31 cellular contexts compared by ENCODE assay signal in the genomic region with DNA sequence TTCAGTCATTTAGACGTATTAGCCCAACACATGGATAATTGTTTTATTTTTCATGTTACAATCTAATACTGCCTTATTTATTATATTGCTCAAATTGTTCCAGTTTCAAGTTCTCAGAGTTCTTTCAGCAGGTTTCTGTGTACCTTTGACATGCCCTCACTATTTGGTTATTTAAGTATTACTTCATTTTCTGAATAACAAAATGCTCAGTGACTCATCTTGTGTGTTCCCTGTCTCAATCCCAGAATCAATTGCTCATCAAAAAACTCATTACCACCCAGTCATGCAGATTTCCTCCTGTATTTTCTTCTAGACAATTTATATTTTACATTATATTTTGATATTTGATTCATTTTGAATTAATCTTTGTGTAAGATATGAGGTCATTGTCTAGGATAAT.
A peak's percentile ranks its signal among the peaks of the same experiment; 100 is the strongest.
DNase-seq lines count a peak whose midpoint lies in the region; ATAC-seq, FAIRE-seq and TF ChIP-seq lines count a peak whose summit lies in the region.
"Had no signal": no experiment of that assay in that cellular context is flagged by ENCODE, and none has a peak within 500 bp of the region (broad histone marks: within the 10 kb centered on the region; RNA-seq: fewer than 3 reads in every experiment).

No MANE protein-coding gene starts in this region.

- H4K91ac ChIP-seq in H9 (ENCODE audit: insufficient read length, low read depth, low read length), result no peak overlapping the region

- H3K23me2 ChIP-seq in H9 (ENCODE audit: insufficient read length, low read depth, low read length, poor library complexity, severe bottlenecking), result no peaks in the 10 kb centered on the region

- no peak overlapping the region for H3K27ac ChIP-seq in H9 (ENCODE audit: insufficient read length, low read depth, low read length)
- H3K27ac ChIP-seq: adrenal gland, BLaER1, esophagus muscularis mucosa, left lung, parathyroid adenoma, right lobe of liver had no signal

- no peak overlapping the region for H3K27ac Mint-ChIP-seq in H9
- H3K27ac Mint-ChIP-seq: activated B cell treated with CpG ODN at 0.5 μM for 24 hours, nephron, type B pancreatic cell had no signal

- H3K9me3 Mint-ChIP-seq in H9, result no peaks in the 10 kb centered on the region
- H3K9me3 Mint-ChIP-seq: activated B cell treated with CpG ODN at 0.5 μM for 24 hours, nephron, type B pancreatic cell had no signal

- no peak overlapping the region for H2BK20ac ChIP-seq in H9 (ENCODE audit: low read depth, low read length, poor library complexity, severe bottlenecking)

- no peaks in the 10 kb centered on the region for H3K27me3 Mint-ChIP-seq in H9 (ENCODE audit: low read depth)
- H3K27me3 Mint-ChIP-seq: activated B cell treated with CpG ODN at 0.5 μM for 24 hours; central memory CD8-positive, alpha-beta T cell; type B pancreatic cell had no signal

- no peak overlapping the region for H3T11ph ChIP-seq in H9 (ENCODE audit: low read length)

- TF ChIP-seq CTCF in bronchial epithelial cell (IDR thresholded peaks at IDR 0.05; ENCODE audit: insufficient read depth, low read length, severe bottlenecking), result no peak
- TF ChIP-seq CTCF in H9 (conservative IDR thresholded peaks at IDR 0.05), result no peak

- no peaks in the 10 kb centered on the region for H3K36me3 Mint-ChIP-seq in H9 (ENCODE audit: insufficient read depth in 1 of 3, low read depth in 3 of 3)
- H3K36me3 Mint-ChIP-seq: type B pancreatic cell had no signal

- H3K14ac ChIP-seq in H9 (ENCODE audit: insufficient read depth, low read length), result no peak overlapping the region

- no peak overlapping the region for H3K4me3 ChIP-seq in bronchial epithelial cell (ENCODE audit: low read depth, low read length)
- H3K4me3 ChIP-seq: adrenal gland, BLaER1, esophagus muscularis mucosa, left lung, right lobe of liver had no signal

- H4K8ac ChIP-seq in H9 (replicated peaks; ENCODE audit: insufficient read length, low read depth, low read length), result no peak overlapping the region

- no peaks in the 10 kb centered on the region for H3K79me2 ChIP-seq in H9 (ENCODE audit: insufficient read depth, low read length)
- H3K79me2 ChIP-seq: parathyroid adenoma had no signal

- no peak overlapping the region for H3K23ac ChIP-seq in H9 (ENCODE audit: insufficient read length, low read depth, low read length)

- no peaks in the 10 kb centered on the region for H4K20me1 ChIP-seq in H9 (ENCODE audit: control insufficient read depth, insufficient read depth, insufficient read length)
- H4K20me1 ChIP-seq: BLaER1 had no signal

- no peak overlapping the region for H2AK5ac ChIP-seq in H9 (ENCODE audit: insufficient read length, low read length)

- ATAC-seq in GM21717 (IDR thresholded peaks at IDR 0.05; ENCODE audit: unreplicated experiment) (no peak), GM18873 (IDR thresholded peaks at IDR 0.05; ENCODE audit: low FRiP score, unreplicated experiment) (no peak)
- ATAC-seq: left lung had no signal

- H4K5ac ChIP-seq in H9 (ENCODE audit: insufficient read length, low read depth, low read length), result no peak overlapping the region

- in situ Hi-C loops in Caki2 (cut with HindIII; ENCODE audit: low pct_unique_long_range_greater_than_20kb, low sequenced_read_pairs), result no loop called here

- no peaks in the 10 kb centered on the region for H3K9me3 ChIP-seq in H9 (ENCODE audit: control insufficient read depth, low read depth, low read length)
- H3K9me3 ChIP-seq: BLaER1, esophagus muscularis mucosa, left lung, right lobe of liver had no signal

- no peak overlapping the region for H3K4ac ChIP-seq in H9 (ENCODE audit: low read depth, low read length)

- H3K18ac ChIP-seq in H9 (ENCODE audit: insufficient read length, low read depth, low read length), result no peak overlapping the region

- H3K79me1 ChIP-seq in H9 (ENCODE audit: insufficient read depth, low read depth, low read length, poor library complexity, severe bottlenecking), result no peaks in the 10 kb centered on the region

- no peak overlapping the region for H3K56ac ChIP-seq in H9 (ENCODE audit: insufficient read length, low read depth, low read length)

- no CpG with 5 or more reads among the region's 1 CpG for WGBS in H9 (ENCODE audit: extremely low coverage, insufficient read length, low lambda C conversion rate)

- H3K4me2 ChIP-seq in H9 (ENCODE audit: insufficient read depth, insufficient read length, low read length), result no peak overlapping the region
- H3K4me2 ChIP-seq: BLaER1 had no signal

- no peak for FAIRE-seq in bronchial epithelial cell (lab: Jason Lieb, UNC)

- H3K27me3 ChIP-seq in bronchial epithelial cell (ENCODE audit: control insufficient read depth, insufficient read depth, low read length), result no peaks in the 10 kb centered on the region
- no peaks in the 10 kb centered on the region for H3K27me3 ChIP-seq in H9 (ENCODE audit: insufficient read depth, low read length)
- H3K27me3 ChIP-seq: adrenal gland, BLaER1, esophagus muscularis mucosa, left lung, right lobe of liver had no signal

- H2BK12ac ChIP-seq in H9 (ENCODE audit: insufficient read length, low read depth, low read length), result no peak overlapping the region

- H3K4me1 ChIP-seq in H9 (ENCODE audit: insufficient read depth, low read length), result no peaks in the 10 kb centered on the region
- H3K4me1 ChIP-seq: adrenal gland, BLaER1, esophagus muscularis mucosa, left lung, parathyroid adenoma, right lobe of liver had no signal

- no peak overlapping the region for H3K4me3 Mint-ChIP-seq in H9
- H3K4me3 Mint-ChIP-seq: activated B cell treated with CpG ODN at 0.5 μM for 24 hours; central memory CD8-positive, alpha-beta T cell; nephron; type B pancreatic cell had no signal

- H2BK15ac ChIP-seq in H9 (ENCODE audit: low read depth, low read length), result no peak overlapping the region

- H3K9ac ChIP-seq in H9 (ENCODE audit: extremely low read depth, insufficient read length, low read length), result no peak overlapping the region
- H3K9ac ChIP-seq: BLaER1, parathyroid adenoma had no signal

- H2AFZ ChIP-seq in H9 (ENCODE audit: low read length), result no peak overlapping the region
- H2AFZ ChIP-seq: parathyroid adenoma had no signal

- peak; percentile 5 for DNase-seq in Caki2 (ENCODE audit: low read depth)
- DNase-seq in NCI-H226, result peak; percentile 28
- DNase-seq in bronchial epithelial cell (ENCODE audit: low read depth), result peak; percentile 94
- DNase-seq in iris pigment epithelial cell (ENCODE audit: low read depth), result peak; percentile 82
- DNase-seq in H9, result no peak
- DNase-seq in superior temporal gyrus (ENCODE audit: extremely low spot score), result no peak
- DNase-seq: activated B cell treated with CpG ODN at 0.5 μM for 24 hours; activated CD4-positive, alpha-beta T cell treated with anti-CD3 and anti-CD28 coated beads, Interleukin-2, amount 50 U/mL, for 4 hours; activated gamma-delta T cell; adrenal gland; COR-L47; EL; H7; head of caudate nucleus; KBM-7; left lung; MV-4-11; NCI-H1694; NCI-H526 treated with DMSO at 0.1 percent for 48 hours; right lobe of liver; RPMI8226; stimulated activated CD4-positive, alpha-beta T cell treated with anti-CD3 and anti-CD28 coated beads, Interleukin-15, amount 100 ng/mL, for 24 hours; stimulated activated CD8-positive, alpha-beta memory T cell treated with anti-CD3 and anti-CD28 coated beads, Interleukin-4, amount 100 ng/mL, for 48 hours had no signal

- no peaks in the 10 kb centered on the region for H3K4me1 Mint-ChIP-seq in H9
- H3K4me1 Mint-ChIP-seq: activated B cell treated with CpG ODN at 0.5 μM for 24 hours; central memory CD8-positive, alpha-beta T cell; nephron had no signal

- no peaks in the 10 kb centered on the region for H3K36me3 ChIP-seq in bronchial epithelial cell (ENCODE audit: control insufficient read depth, insufficient read depth, low read length)
- H3K36me3 ChIP-seq: adrenal gland, BLaER1, esophagus muscularis mucosa, left lung, right lobe of liver had no signal

- no peak overlapping the region for H2BK5ac ChIP-seq in H9 (ENCODE audit: insufficient read length, low read length)

- no peak overlapping the region for H2BK120ac ChIP-seq in H9 (ENCODE audit: low read depth, low read length, poor library complexity, severe bottlenecking)

Comparison
In these comparisons a context has a peak if more than half of its experiments do, and no peak if none do; other contexts are left out.
1. DNase-seq: peak in Caki2 (single experiment), NCI-H226 (single experiment), bronchial epithelial cell (single experiment) and iris pigment epithelial cell (single experiment); none in H9 (single experiment) and superior temporal gyrus (single experiment).